ENCODE assay signal across 1 cellular context in the genomic region with DNA sequence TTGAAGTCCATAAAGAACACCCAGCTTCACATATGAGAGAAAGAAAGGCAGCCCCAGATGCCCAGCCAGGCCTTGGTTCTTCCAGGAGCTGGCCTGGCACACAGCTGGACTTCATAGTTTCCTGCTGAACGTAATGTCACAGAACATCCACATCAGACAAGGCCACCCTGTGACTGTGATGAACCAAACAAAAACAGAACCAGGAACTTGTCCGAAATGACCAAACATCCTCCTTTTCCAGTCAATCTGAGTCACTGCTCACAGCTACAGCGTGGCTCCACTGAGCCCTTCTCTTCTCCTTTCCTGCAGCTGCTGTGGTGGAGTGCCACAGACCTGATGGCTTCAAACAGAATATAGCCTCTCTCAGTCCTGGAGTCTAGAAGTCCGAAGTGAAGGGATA.
TF ChIP-seq lines count a peak whose summit lies in the region.

No MANE protein-coding gene starts in this region.

TF ChIP-seq in K562, 482 proteins besides CTCF, POLR2A, EP300 and RAD21 (continued from another document):
- TF ChIP-seq SNAPC5 (CRISPR knock-in tag; IDR thresholded peaks at IDR 0.05) (no peak), DEAF1 (CRISPR knock-in tag; IDR thresholded peaks at IDR 0.05) (no peak), KDM2B (CRISPR knock-in tag; IDR thresholded peaks at IDR 0.05) (no peak), TAL1 (IDR thresholded peaks at IDR 0.05) (no peak), MYNN (IDR thresholded peaks at IDR 0.05) (no peak), MYNN (CRISPR knock-in tag; IDR thresholded peaks at IDR 0.05) (no peak), ZNF133 (CRISPR knock-in tag; IDR thresholded peaks at IDR 0.05) (no peak), HIVEP1 (CRISPR knock-in tag; IDR thresholded peaks at IDR 0.05) (no peak), EZH2 (IDR thresholded peaks at IDR 0.05; ENCODE audit: borderline replicate concordance, low read depth, low read length) (no peak), ZEB2 (IDR thresholded peaks at IDR 0.05) (no peak)
- TF ChIP-seq, protein P1, sequence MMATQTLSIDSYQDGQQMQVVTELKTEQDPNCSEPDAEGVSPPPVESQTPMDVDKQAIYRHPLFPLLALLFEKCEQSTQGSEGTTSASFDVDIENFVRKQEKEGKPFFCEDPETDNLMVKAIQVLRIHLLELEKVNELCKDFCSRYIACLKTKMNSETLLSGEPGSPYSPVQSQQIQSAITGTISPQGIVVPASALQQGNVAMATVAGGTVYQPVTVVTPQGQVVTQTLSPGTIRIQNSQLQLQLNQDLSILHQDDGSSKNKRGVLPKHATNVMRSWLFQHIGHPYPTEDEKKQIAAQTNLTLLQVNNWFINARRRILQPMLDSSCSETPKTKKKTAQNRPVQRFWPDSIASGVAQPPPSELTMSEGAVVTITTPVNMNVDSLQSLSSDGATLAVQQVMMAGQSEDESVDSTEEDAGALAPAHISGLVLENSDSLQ (IDR thresholded peaks at IDR 0.05), result no peak
